8 cellular contexts compared by ENCODE assay signal in the genomic region with DNA sequence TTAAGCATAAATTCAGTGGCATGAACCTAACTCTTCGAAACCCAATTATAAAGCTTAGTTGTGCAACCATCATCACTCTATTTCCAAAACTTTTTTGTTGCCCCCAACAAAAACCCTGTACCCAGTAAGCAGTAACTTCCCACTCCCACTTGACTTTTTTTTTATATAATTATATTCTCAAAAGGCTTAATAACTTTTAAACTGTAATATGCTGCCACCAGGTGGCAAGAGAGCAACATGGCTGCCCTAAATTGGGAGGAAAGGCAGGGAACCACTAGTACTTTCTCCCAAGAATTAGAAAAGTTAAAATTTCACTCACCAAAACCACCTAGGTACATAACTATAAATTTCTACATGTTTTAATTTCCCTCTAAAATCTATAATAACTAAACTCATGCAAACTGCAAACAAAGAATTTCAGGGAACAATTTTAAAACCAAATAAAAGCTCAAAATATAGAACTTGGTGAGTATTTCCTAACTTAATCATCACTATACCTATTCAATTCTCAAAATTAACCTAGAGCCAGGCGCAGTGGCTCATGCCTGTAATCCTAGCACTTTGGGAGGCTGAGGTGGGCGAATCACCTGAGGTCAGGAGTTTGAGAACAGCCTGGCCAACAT. TPM values are rescaled to one million over a fixed set of nuclear protein-coding genes. Genes with fewer than 3 reads are reported as not detected.
DNase-seq lines count a peak whose midpoint lies in the region; ATAC-seq, FAIRE-seq and TF ChIP-seq lines count a peak whose summit lies in the region.

No MANE protein-coding gene starts in this region.

- H3K27ac Mint-ChIP-seq in endodermal cell, result no peak overlapping the region
- no peak overlapping the region for H3K27ac Mint-ChIP-seq in naive thymus-derived CD4-positive, alpha-beta T cell

- H3K9me3 Mint-ChIP-seq in endodermal cell, result peaks cover 1% of the 10 kb centered on the region
- H3K9me3 Mint-ChIP-seq in naive thymus-derived CD4-positive, alpha-beta T cell, result no peaks in the 10 kb centered on the region

- H3K27ac ChIP-seq in Panc1 (ENCODE audit: low read length) (no peak overlapping the region), endodermal cell (ENCODE audit: low read depth, low read length) (no peak overlapping the region)
- H3K27ac ChIP-seq in naive thymus-derived CD4-positive, alpha-beta T cell (ENCODE audit: low read depth, low read length), result no peak overlapping the region

- FAIRE-seq in HTR-8/SVneo (lab: Jason Lieb, UNC), result no peak

- no peak overlapping the region for H3K4me3 Mint-ChIP-seq in endodermal cell
- H3K4me3 Mint-ChIP-seq in naive thymus-derived CD4-positive, alpha-beta T cell, result no peak overlapping the region

- 85 to 100% methylated on average over 1 to 3 of the region's 3 CpGs for WGBS in endodermal cell (ENCODE audit: insufficient coverage in 1 of 2, insufficient read length in 1 of 2), 2 experiments

- H3K27me3 ChIP-seq in Panc1 (ENCODE audit: control insufficient read depth, insufficient read depth, low read length), result no peaks in the 10 kb centered on the region
- H3K27me3 ChIP-seq in endodermal cell (ENCODE audit: control insufficient read depth, insufficient read depth, low read length, poor library complexity, severe bottlenecking), result no peaks in the 10 kb centered on the region
- H3K27me3 ChIP-seq in naive thymus-derived CD4-positive, alpha-beta T cell (ENCODE audit: control insufficient read depth in 2 of 2, insufficient read depth in 2 of 2, low read length in 2 of 2), result no peaks in the 10 kb centered on the region

- H3K4me1 ChIP-seq in Panc1 (ENCODE audit: control insufficient read depth, insufficient read depth, low read length) (no peaks in the 10 kb centered on the region), endodermal cell (ENCODE audit: control insufficient read depth, insufficient read depth, low read length) (peaks cover 2% of the 10 kb centered on the region)
- H3K4me1 ChIP-seq in naive thymus-derived CD4-positive, alpha-beta T cell (ENCODE audit: control insufficient read depth in 2 of 2, insufficient read depth in 2 of 2, low read length in 2 of 2), result peaks cover 5 to 14% of the 10 kb centered on the region in 2 donors

- H3K4me1 Mint-ChIP-seq in endodermal cell, result peaks cover 25% of the 10 kb centered on the region
- H3K4me1 Mint-ChIP-seq in naive thymus-derived CD4-positive, alpha-beta T cell, result peaks cover 0 to 57% (median 38%) of the 10 kb centered on the region in 7 donors

- peak; percentile 60; the same call in 1 of the 2 replicates for ATAC-seq in Panc1
- no peak for ATAC-seq in naive thymus-derived CD4-positive, alpha-beta T cell
- no peak for ATAC-seq in HG03457 (IDR thresholded peaks at IDR 0.05; ENCODE audit: unreplicated experiment)
- no peak for ATAC-seq in HG03025 (IDR thresholded peaks at IDR 0.05; ENCODE audit: low FRiP score, unreplicated experiment)

- intact Hi-C loops in Panc1 (cut with micrococcal nuclease; ENCODE audit: unreplicated experiment), result loop anchor here (1.0 to 10.0 kb wide), 2 partner anchors 43 to 105 kb away; no protein-coding TSS in a partner anchor
- intact Hi-C loops in naive thymus-derived CD4-positive, alpha-beta T cell (cut with micrococcal nuclease), result loop anchor here (1.0 kb wide), 4 partner anchors 43 to 279 kb away; no protein-coding TSS in a partner anchor

- no peak overlapping the region for H3K9ac ChIP-seq in endodermal cell (ENCODE audit: extremely low read depth, low read length, poor library complexity, severe bottlenecking)

- H3K9me3 ChIP-seq in Panc1 (ENCODE audit: control insufficient read depth, insufficient read depth, low read depth, low read length) (no peaks in the 10 kb centered on the region), endodermal cell (ENCODE audit: control insufficient read depth, low read length) (no peaks in the 10 kb centered on the region)
- H3K9me3 ChIP-seq in naive thymus-derived CD4-positive, alpha-beta T cell (ENCODE audit: control insufficient read depth in 2 of 3, low read length in 3 of 3), result no peaks in the 10 kb centered on the region

- BruUV-seq in Panc1 (replicated peaks; lab: Mats Ljungman, UMichigan), result no TSS peak

- H3K36me3 ChIP-seq in Panc1 (ENCODE audit: control insufficient read depth, insufficient read depth, low read length) (no peaks in the 10 kb centered on the region), endodermal cell (ENCODE audit: control insufficient read depth, insufficient read depth, low read length) (no peaks in the 10 kb centered on the region)
- H3K36me3 ChIP-seq in naive thymus-derived CD4-positive, alpha-beta T cell (ENCODE audit: control insufficient read depth in 2 of 3, insufficient read depth in 3 of 3, low read length in 3 of 3), result peaks cover 0 to 6% (median 0%) of the 10 kb centered on the region in 3 experiments

- in situ Hi-C loops in Panc1 (cut with HindIII; ENCODE audit: low pct_unique_long_range_greater_than_20kb, low sequenced_read_pairs), result no loop called here

- peak; percentile 47 for DNase-seq in NCI-H2227 (lab: John Stamatoyannopoulos, UW; ENCODE audit: unreplicated experiment)
- DNase-seq in NCI-H2227 treated with DMSO at 0.1 percent for 48 hours (lab: John Stamatoyannopoulos, UW), result no peak
- peak; percentile 29 for DNase-seq in HTR-8/SVneo (ENCODE audit: insufficient read length, low spot score)
- DNase-seq in Panc1 (ENCODE audit: low read depth, low spot score), result peak; percentile 20
- no peak for DNase-seq in endodermal cell
- DNase-seq in naive thymus-derived CD4-positive, alpha-beta T cell, result peak in 6 of 9 donors; percentile 17 to 36 (median 34)

- peaks cover 12% of the 10 kb centered on the region for H3K36me3 Mint-ChIP-seq in endodermal cell (ENCODE audit: low read depth)
- peaks cover 0 to 6% (median 3%) of the 10 kb centered on the region in 5 donors for H3K36me3 Mint-ChIP-seq in naive thymus-derived CD4-positive, alpha-beta T cell

- CTCF ChIA-PET in Panc1 (lab: Charles Lee), result interaction anchor here (0.7 to 1.7 kb wide), 4 partner anchors 11 to 508 kb away, joined by 3 to 49 read pairs (median 3); no protein-coding TSS in a partner anchor
- CTCF ChIA-PET in naive thymus-derived CD4-positive, alpha-beta T cell (lab: Charles Lee), result interaction anchor here (0.6 to 3.6 kb wide), 11 partner anchors 11 to 192 kb away, joined by 3 to 33 read pairs (median 4); no protein-coding TSS in a partner anchor

- TF ChIP-seq CTCF in Panc1 (IDR thresholded peaks at IDR 0.05), result no peak
- TF ChIP-seq CTCF in endodermal cell (conservative IDR thresholded peaks at IDR 0.05), result peak; percentile 89

- H3K4me3 ChIP-seq in Panc1 (ENCODE audit: low read depth in 2 of 2, low read length in 2 of 2), result no peak overlapping the region
- no peak overlapping the region for H3K4me3 ChIP-seq in endodermal cell (ENCODE audit: low read length)
- H3K4me3 ChIP-seq in naive thymus-derived CD4-positive, alpha-beta T cell (ENCODE audit: low read length), result no peak overlapping the region

- H3K27me3 Mint-ChIP-seq in endodermal cell (ENCODE audit: insufficient read depth), result no peaks in the 10 kb centered on the region
- no peaks in the 10 kb centered on the region for H3K27me3 Mint-ChIP-seq in naive thymus-derived CD4-positive, alpha-beta T cell

- POLR2A ChIA-PET in Panc1 (lab: Charles Lee), result no interaction called here
- POLR2A ChIA-PET in naive thymus-derived CD4-positive, alpha-beta T cell (lab: Charles Lee), result interaction anchor here (0.6 to 1.2 kb wide), 5 partner anchors 8 to 85 kb away, joined by 3 to 5 read pairs (median 3); no protein-coding TSS in a partner anchor

RNA-seq across cellular contexts. Expression of gene RNF38, which starts 50.2 kb away (rescaled TPM):
- 78.0 TPM for total RNA-seq in Panc1 (2021; ENCODE audit: unreplicated experiment)
- 34.0 TPM for polyA plus RNA-seq in Panc1 (2012; ENCODE audit: insufficient read length)
- 10 to 100 TPM; 47.5 to 49.7 TPM for total RNA-seq in endodermal cell
- polyA plus RNA-seq in endodermal cell (2013, experiment 1 of 2), result 51.3 TPM
- 43.0 TPM for polyA plus RNA-seq in endodermal cell (2013, experiment 2 of 2)
- 10 to 100 TPM; 39.2 to 88.2 (median 72.9) TPM for total RNA-seq in naive thymus-derived CD4-positive, alpha-beta T cell
- 10 to 100 TPM; 16.8 to 25.2 TPM for polyA plus RNA-seq in naive thymus-derived CD4-positive, alpha-beta T cell

Comparison
In these comparisons a context has a peak if more than half of its experiments do, and no peak if none do; other contexts are left out.
1. DNase-seq: peak in NCI-H2227 (single experiment), HTR-8/SVneo (single experiment), Panc1 (single experiment) and naive thymus-derived CD4-positive, alpha-beta T cell (6 of 9); none in NCI-H2227 treated with DMSO at 0.1 percent for 48 hours (single experiment) and endodermal cell (single experiment).